Comparison of ENCODE assay signal across 2 cellular contexts in the genomic region with DNA sequence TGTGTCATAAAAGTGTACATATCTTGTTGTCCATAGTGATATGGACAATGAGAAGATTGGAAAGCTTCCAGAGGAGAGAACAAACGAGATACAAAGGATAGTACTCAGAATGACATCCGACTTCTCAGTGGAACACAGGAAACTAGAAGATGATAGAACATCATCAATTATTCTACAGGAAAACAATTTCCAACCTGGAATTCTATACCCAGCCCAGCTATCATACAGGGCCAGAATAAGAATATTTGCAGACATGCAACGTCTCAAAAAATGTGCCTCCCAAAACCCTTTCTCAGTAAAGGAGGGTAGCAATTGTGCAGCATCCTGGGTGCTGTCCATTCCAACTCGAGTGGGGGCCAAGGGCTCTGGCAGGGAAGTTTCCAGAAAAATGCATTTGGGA.
A peak's percentile ranks its signal among the peaks of the same experiment; 100 is the strongest.
TF ChIP-seq lines count a peak whose summit lies in the region.

No MANE protein-coding gene starts in this region.

TF ChIP-seq in HepG2, 621 proteins besides CTCF, POLR2A, EP300 and RAD21:
- TF ChIP-seq ZNF549 (CRISPR knock-in tag; IDR thresholded peaks at IDR 0.05) (no peak), ZFP1 (CRISPR knock-in tag; IDR thresholded peaks at IDR 0.05) (peak; percentile 94; the same call in 1 of the 2 replicates)
TF ChIP-seq in HepG2: peak in this region for 1.

TF ChIP-seq in K562, 482 proteins besides CTCF, POLR2A, EP300 and RAD21:
- TF ChIP-seq U2AF2 (optimal IDR thresholded peaks at IDR 0.05; ENCODE audit: low read depth, low read length): no peak
- no peak for TF ChIP-seq NR4A1 (CRISPR knock-in tag; IDR thresholded peaks at IDR 0.05)
- TF ChIP-seq NR4A1 (tag; IDR thresholded peaks at IDR 0.05): no peak
- TF ChIP-seq TRIM28 (IDR thresholded peaks at IDR 0.05): peak; percentile 44; the same call in 1 of the 2 replicates
- peak; percentile 82 for TF ChIP-seq ZFP1 (CRISPR knock-in tag; IDR thresholded peaks at IDR 0.05)
- TF ChIP-seq PHF8 (IDR thresholded peaks at IDR 0.05; ENCODE audit: borderline replicate concordance, low read length): no peak
- TF ChIP-seq CXXC5 (CRISPR knock-in tag; IDR thresholded peaks at IDR 0.05): no peak
